Comparison of ENCODE assay signal across 1 cellular context in genomic region chr15:65132841-65133549, GRCh38.
A peak's percentile ranks its signal among the peaks of the same experiment; 100 is the strongest.
TF ChIP-seq lines count a peak whose summit lies in the region.

No MANE protein-coding gene starts in this region.

TF ChIP-seq in SK-N-SH, 30 proteins besides CTCF, POLR2A, EP300 and RAD21:
- TF ChIP-seq CHD2 (IDR thresholded peaks at IDR 0.05; ENCODE audit: low read length, partially characterized antibody) (peak; percentile 38), YY1 (IDR thresholded peaks at IDR 0.05; ENCODE audit: low read depth) (no peak), EZH2phosphoT487 (IDR thresholded peaks at IDR 0.05; ENCODE audit: borderline replicate concordance, low read depth) (no peak), IRF3 (IDR thresholded peaks at IDR 0.05; ENCODE audit: low read depth, low read length) (no peak), SIN3A (IDR thresholded peaks at IDR 0.05; ENCODE audit: borderline replicate concordance, low read depth, low read length) (peak; percentile 28; the same call in 1 of the 2 replicates), NRF1 (IDR thresholded peaks at IDR 0.05; ENCODE audit: low read depth, low read length) (peak; percentile 33; the same call in 1 of the 2 replicates)
TF ChIP-seq in SK-N-SH: peak in this region for 3.
